27 cellular contexts compared by ENCODE assay signal in genomic region chr1:101000141-101000867, GRCh38.
"Had no signal": no experiment of that assay in that cellular context is flagged by ENCODE, and none has a peak within 500 bp of the region (broad histone marks: within the 10 kb centered on the region; RNA-seq: fewer than 3 reads in every experiment).

No MANE protein-coding gene starts in this region.

- H3K27me3 Mint-ChIP-seq: activated B cell treated with CpG ODN at 0.5 μM for 24 hours; activated CD4-positive, alpha-beta T cell treated with anti-CD3 and anti-CD28 coated beads for 36 hours; activated CD8-positive, alpha-beta memory T cell treated with anti-CD3 and anti-CD28 coated beads, Interleukin-2, amount 10 ng/mL, durations not matched to agents 7 days and 5 days; activated naive CD8-positive, alpha-beta T cell treated with anti-CD3 and anti-CD28 coated beads, Interleukin-2, amount 10 ng/mL, durations not matched to agents 7 days and 5 days; dendritic cell treated with granulocyte-macrophage colony-stimulating factor and Interleukin-4, amounts not matched to agents 40 ng/mL and 50 ng/mL, for 4 days; naive B cell had no signal

- H3K4me3 ChIP-seq: breast epithelium, esophagus squamous epithelium, ovary, right atrium auricular region, spleen, testis, transverse colon had no signal

- H3K4me3 Mint-ChIP-seq: activated B cell treated with CpG ODN at 0.5 μM for 24 hours; activated CD4-positive, alpha-beta T cell treated with anti-CD3 and anti-CD28 coated beads for 36 hours; activated CD8-positive, alpha-beta memory T cell treated with anti-CD3 and anti-CD28 coated beads, Interleukin-2, amount 10 ng/mL, durations not matched to agents 7 days and 5 days; activated CD8-positive, alpha-beta T cell treated with anti-CD3 and anti-CD28 coated beads, Interleukin-2, amount 10 ng/mL, durations not matched to agents 7 days and 5 days; activated naive CD8-positive, alpha-beta T cell treated with anti-CD3 and anti-CD28 coated beads, Interleukin-2, amount 10 ng/mL, durations not matched to agents 7 days and 5 days; dendritic cell treated with granulocyte-macrophage colony-stimulating factor and Interleukin-4, amounts not matched to agents 40 ng/mL and 50 ng/mL, for 4 days; endodermal cell; mesothelial cell of epicardium; naive B cell; T-helper 1 cell treated with Interleukin-12 subunit alpha and Interleukin-12 subunit beta and Interleukin-4 antibody, amounts not matched to agents 30 μg/mL and 1 μg/mL, for 36 hours had no signal

- H3K9me3 ChIP-seq: breast epithelium, esophagus squamous epithelium, ovary, right atrium auricular region, spleen, testis, transverse colon had no signal

- H3K4me1 Mint-ChIP-seq: endodermal cell had no signal

- DNase-seq: activated B cell treated with CpG ODN at 0.5 μM for 24 hours; activated CD4-positive, alpha-beta T cell treated with anti-CD3 and anti-CD28 coated beads for 36 hours; activated CD8-positive, alpha-beta memory T cell treated with anti-CD3 and anti-CD28 coated beads, Interleukin-2, amount 10 ng/mL, durations not matched to agents 7 days and 5 days; activated CD8-positive, alpha-beta T cell treated with anti-CD3 and anti-CD28 coated beads, Interleukin-2, amount 10 ng/mL, durations not matched to agents 7 days and 5 days; activated effector memory CD4-positive, alpha-beta T cell treated with Interleukin-2 at 50 U/mL for 16 hours; activated naive CD4-positive, alpha-beta T cell treated with Interleukin-2 at 50 U/mL for 16 hours; activated naive CD8-positive, alpha-beta T cell treated with anti-CD3 and anti-CD28 coated beads, Interleukin-2, amount 10 ng/mL, durations not matched to agents 7 days and 5 days; amygdala; central memory CD4-positive, alpha-beta T cell; endodermal cell; esophagus squamous epithelium; foreskin fibroblast; head of caudate nucleus; hippocampal formation; naive B cell; ovary; spleen; stimulated activated naive CD8-positive, alpha-beta T cell treated with anti-CD3 and anti-CD28 coated beads, Interleukin-15, Interleukin-2, amounts not matched to agents 100 U/mL and 50 U/mL, for 24 hours; SW 1271; T1000; testis; transverse colon had no signal

- H3K4me1 ChIP-seq: testis had no signal

- H3K27ac Mint-ChIP-seq: activated B cell treated with CpG ODN at 0.5 μM for 24 hours; activated CD4-positive, alpha-beta T cell treated with anti-CD3 and anti-CD28 coated beads for 36 hours; activated CD8-positive, alpha-beta memory T cell treated with anti-CD3 and anti-CD28 coated beads, Interleukin-2, amount 10 ng/mL, durations not matched to agents 7 days and 5 days; activated CD8-positive, alpha-beta T cell treated with anti-CD3 and anti-CD28 coated beads, Interleukin-2, amount 10 ng/mL, durations not matched to agents 7 days and 5 days; activated naive CD8-positive, alpha-beta T cell treated with anti-CD3 and anti-CD28 coated beads, Interleukin-2, amount 10 ng/mL, durations not matched to agents 7 days and 5 days; dendritic cell treated with granulocyte-macrophage colony-stimulating factor and Interleukin-4, amounts not matched to agents 40 ng/mL and 50 ng/mL, for 4 days; endodermal cell; mesothelial cell of epicardium; T-helper 1 cell treated with Interleukin-12 subunit alpha and Interleukin-12 subunit beta and Interleukin-4 antibody, amounts not matched to agents 30 μg/mL and 1 μg/mL, for 36 hours had no signal

- H3K27me3 ChIP-seq: breast epithelium, esophagus squamous epithelium, ovary, right atrium auricular region, spleen, testis, transverse colon had no signal

- H3K27ac ChIP-seq: breast epithelium, esophagus squamous epithelium, ovary, right atrium auricular region, testis, transverse colon had no signal

- ATAC-seq: activated CD4-positive, alpha-beta T cell treated with anti-CD3 and anti-CD28 coated beads for 36 hours; activated CD8-positive, alpha-beta memory T cell treated with anti-CD3 and anti-CD28 coated beads, Interleukin-2, amount 10 ng/mL, durations not matched to agents 7 days and 5 days; activated CD8-positive, alpha-beta T cell treated with anti-CD3 and anti-CD28 coated beads, Interleukin-2, amount 10 ng/mL, durations not matched to agents 7 days and 5 days; stimulated activated naive CD8-positive, alpha-beta T cell treated with anti-CD3 and anti-CD28 coated beads, Interleukin-15, Interleukin-2, amounts not matched to agents 100 U/mL and 50 U/mL, for 24 hours had no signal

- H3K36me3 ChIP-seq: breast epithelium, ovary had no signal

- H3K9me3 Mint-ChIP-seq: activated B cell treated with CpG ODN at 0.5 μM for 24 hours; activated naive CD8-positive, alpha-beta T cell treated with anti-CD3 and anti-CD28 coated beads, Interleukin-2, amount 10 ng/mL, durations not matched to agents 7 days and 5 days; endodermal cell had no signal
